In the genomic region with DNA sequence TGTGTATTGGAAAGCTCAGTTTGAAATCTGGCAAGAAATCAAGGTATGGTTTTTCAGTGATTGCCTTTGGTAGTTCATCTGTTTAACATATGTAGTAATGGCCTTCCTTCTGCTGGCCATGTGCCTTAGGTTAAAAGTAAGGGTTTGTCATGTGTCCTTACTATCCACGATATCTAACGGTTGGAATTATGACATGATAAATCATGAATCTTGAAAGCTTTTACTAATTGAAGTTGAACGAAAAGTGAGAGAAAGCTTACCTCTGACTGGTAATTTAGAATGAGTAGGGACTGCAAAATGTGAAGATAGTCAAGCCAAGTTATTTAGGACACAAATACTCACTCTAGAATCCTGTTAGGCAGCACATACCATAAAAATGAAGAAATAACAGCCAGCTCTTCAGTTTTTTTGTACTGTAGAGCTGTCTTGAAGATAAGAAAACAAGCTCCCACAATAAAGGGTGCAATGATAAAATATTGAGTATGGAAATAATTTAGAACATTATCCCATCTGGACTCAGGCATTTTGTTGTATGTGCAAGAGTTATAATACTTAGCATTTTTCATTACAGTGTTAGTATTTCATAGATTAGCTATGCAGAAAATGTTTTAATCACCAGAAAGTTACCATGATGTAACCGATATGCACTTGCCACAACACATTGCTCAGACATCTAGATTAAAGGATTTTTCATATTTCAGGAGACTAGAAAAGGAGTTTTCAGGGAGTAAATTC, we compare ENCODE assay signal across 20 cellular contexts.
DNase-seq lines count a peak whose midpoint lies in the region; ATAC-seq, FAIRE-seq and TF ChIP-seq lines count a peak whose summit lies in the region.
"Had no signal": no experiment of that assay in that cellular context is flagged by ENCODE, and none has a peak within 500 bp of the region (broad histone marks: within the 10 kb centered on the region; RNA-seq: fewer than 3 reads in every experiment).

No MANE protein-coding gene starts in this region.

- TF ChIP-seq POLR2A in H54 (IDR thresholded peaks at IDR 0.05; ENCODE audit: low read depth, low read length) = no peak

- ATAC-seq in thoracic aorta (ENCODE audit: insufficient number of reproducible peaks, low FRiP score, low read depth) = no peak
- no peak for ATAC-seq in GM21576 (IDR thresholded peaks at IDR 0.05; ENCODE audit: unreplicated experiment)
- ATAC-seq: activated CD8-positive, alpha-beta T cell treated with anti-CD3 and anti-CD28 coated beads for 36 hours; lower lobe of right lung had no signal

- H3K27me3 ChIP-seq in adipocyte (replicated peaks; ENCODE audit: control insufficient read depth, insufficient read depth, low read length) = no peaks in the 10 kb centered on the region
- no peaks in the 10 kb centered on the region for H3K27me3 ChIP-seq in thoracic aorta (replicated peaks; ENCODE audit: insufficient read depth)
- H3K27me3 ChIP-seq: right atrium auricular region had no signal

- no peak for DNase-seq in H54 (ENCODE audit: insufficient read length, low spot score)
- peak; percentile 61 for DNase-seq in adipocyte (ENCODE audit: low read depth)
- peak; percentile 49 for DNase-seq in fibroblast of the conjunctiva (ENCODE audit: low read depth)
- no peak for DNase-seq in thoracic aorta (ENCODE audit: low spot score)
- DNase-seq in NCI-H510A treated with DMSO at 0.1 percent for 48 hours (lab: John Stamatoyannopoulos, UW) = no peak
- DNase-seq in KG1 (lab: John Stamatoyannopoulos, UW) = no peak
- DNase-seq: activated CD8-positive, alpha-beta T cell treated with anti-CD3 and anti-CD28 coated beads for 36 hours; amygdala; CD4-positive, alpha-beta T cell; dermis blood vessel endothelial cell; DND-41; foreskin melanocyte; lower lobe of right lung; NCI-H1436; NCI-H2227 treated with DMSO at 0.1 percent for 48 hours; OCI-M1; stimulated activated CD4-positive, alpha-beta T cell treated with anti-CD3 and anti-CD28 coated beads, Interleukin-4, amount 100 ng/mL, for 4 hours had no signal

- H3K4me3 ChIP-seq in adipocyte (ENCODE audit: low read length) = peak overlapping the region; percentile 75
- H3K4me3 ChIP-seq in thoracic aorta = peak overlapping the region; percentile 41
- H3K4me3 ChIP-seq: lower lobe of right lung had no signal

- no peaks in the 10 kb centered on the region for H3K9me3 ChIP-seq in adipocyte (ENCODE audit: control insufficient read depth, low read length)
- no peaks in the 10 kb centered on the region for H3K9me3 ChIP-seq in thoracic aorta
- H3K9me3 ChIP-seq: lower lobe of right lung had no signal

- no peak for TF ChIP-seq CTCF in thoracic aorta (IDR thresholded peaks at IDR 0.05)

- peak; percentile 86 for FAIRE-seq in H54 (lab: Jason Lieb, UNC)
- FAIRE-seq: urothelium cell line had no signal

- peak overlapping the region; percentile 78 for H3K9ac ChIP-seq in adipocyte (ENCODE audit: low read length)

- H3K36me3 ChIP-seq in adipocyte (ENCODE audit: control insufficient read depth, insufficient read depth, low read length, severe bottlenecking) = no peaks in the 10 kb centered on the region
- H3K36me3 ChIP-seq in thoracic aorta = no peaks in the 10 kb centered on the region
- H3K36me3 ChIP-seq: lower lobe of right lung, right atrium auricular region had no signal

- no peak overlapping the region for H3K27ac ChIP-seq in thoracic aorta
- H3K27ac ChIP-seq: lower lobe of right lung, right atrium auricular region had no signal

- peaks cover 17% of the 10 kb centered on the region for H3K4me1 ChIP-seq in adipocyte (ENCODE audit: control insufficient read depth, insufficient read depth, low read length)
- H3K4me1 ChIP-seq in thoracic aorta (ENCODE audit: control insufficient read depth in 1 of 2, low read depth in 2 of 2) = peaks cover 11 to 41% of the 10 kb centered on the region in 2 donors
- H3K4me1 ChIP-seq: lower lobe of right lung had no signal

Comparison
In these comparisons a context has a peak if more than half of its experiments do, and no peak if none do; other contexts are left out.
1. DNase-seq: peak in adipocyte (single experiment) and fibroblast of the conjunctiva (single experiment); none in H54 (single experiment), thoracic aorta (single experiment), NCI-H510A treated with DMSO at 0.1 percent for 48 hours (single experiment) and KG1 (single experiment).